ENCODE assay signal across 18 cellular contexts in the genomic region with DNA sequence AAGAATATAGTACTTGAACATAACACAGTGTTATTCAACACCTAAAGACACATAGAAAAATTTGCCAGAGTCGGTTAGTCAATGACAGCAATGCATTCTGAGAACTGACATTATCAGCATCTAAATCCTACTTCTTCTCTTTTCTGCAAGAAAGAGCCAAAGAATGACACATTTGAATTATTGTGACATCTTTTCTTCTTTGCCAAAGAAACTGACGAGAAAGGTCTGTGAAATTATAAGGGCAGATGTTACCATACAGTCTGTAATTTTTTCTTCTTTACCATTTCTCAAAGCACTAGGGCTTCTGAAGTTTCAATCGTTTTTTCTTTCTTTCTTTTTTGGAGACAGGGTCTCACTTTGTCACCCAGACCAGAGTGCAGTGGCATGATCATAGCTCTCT.
"Had no signal": no experiment of that assay in that cellular context is flagged by ENCODE, and none has a peak within 500 bp of the region (broad histone marks: within the 10 kb centered on the region; RNA-seq: fewer than 3 reads in every experiment).

No MANE protein-coding gene starts in this region.

- ATAC-seq: activated CD8-positive, alpha-beta T cell treated with anti-CD3 and anti-CD28 coated beads for 36 hours; activated naive CD8-positive, alpha-beta T cell treated with anti-CD3 and anti-CD28 coated beads, Interleukin-2, amount 50 U/mL, for 24 hours; activated T-cell treated with anti-CD3 and anti-CD28 coated beads, Interleukin-2, amount 50 U/mL, for 4 hours; naive thymus-derived CD8-positive, alpha-beta T cell; stimulated activated memory B cell treated with anti-CD40 and anti-IgM and Interleukin-4, amounts not matched to agents 10 μg/mL and 1 μg/mL and 100 μg/mL, for 72 hours; stimulated activated naive CD8-positive, alpha-beta T cell treated with anti-CD3 and anti-CD28 coated beads, Interleukin-15, amount 100 ng/mL, for 72 hours; upper lobe of right lung had no signal

- DNase-seq: activated CD4-positive, alpha-beta T cell treated with anti-CD3 and anti-CD28 coated beads for 1 hour; activated CD4-positive, alpha-beta T cell treated with anti-CD3 and anti-CD28 coated beads, Interleukin-2, amount 50 U/mL, for 1 hour; activated CD8-positive, alpha-beta T cell treated with anti-CD3 and anti-CD28 coated beads for 36 hours; activated naive CD8-positive, alpha-beta T cell treated with anti-CD3 and anti-CD28 coated beads, Interleukin-2, amount 50 U/mL, for 24 hours; activated T-cell treated with anti-CD3 and anti-CD28 coated beads, Interleukin-2, amount 50 U/mL, for 4 hours; effector CD8-positive, alpha-beta T cell; esophagus squamous epithelium; islet precursor cell; lower lobe of right lung; mesenchymal stem cell; naive thymus-derived CD8-positive, alpha-beta T cell; sigmoid colon; small intestine; stimulated activated CD4-positive, alpha-beta T cell treated with anti-CD3 and anti-CD28 coated beads, Interleukin-4, amount 100 ng/mL, for 24 hours; stimulated activated naive CD8-positive, alpha-beta T cell treated with anti-CD3 and anti-CD28 coated beads, Interleukin-15, amount 100 ng/mL, for 72 hours; T-helper 2 cell; upper lobe of right lung had no signal
